ENCODE assay signal across 8 cellular contexts in the genomic region with DNA sequence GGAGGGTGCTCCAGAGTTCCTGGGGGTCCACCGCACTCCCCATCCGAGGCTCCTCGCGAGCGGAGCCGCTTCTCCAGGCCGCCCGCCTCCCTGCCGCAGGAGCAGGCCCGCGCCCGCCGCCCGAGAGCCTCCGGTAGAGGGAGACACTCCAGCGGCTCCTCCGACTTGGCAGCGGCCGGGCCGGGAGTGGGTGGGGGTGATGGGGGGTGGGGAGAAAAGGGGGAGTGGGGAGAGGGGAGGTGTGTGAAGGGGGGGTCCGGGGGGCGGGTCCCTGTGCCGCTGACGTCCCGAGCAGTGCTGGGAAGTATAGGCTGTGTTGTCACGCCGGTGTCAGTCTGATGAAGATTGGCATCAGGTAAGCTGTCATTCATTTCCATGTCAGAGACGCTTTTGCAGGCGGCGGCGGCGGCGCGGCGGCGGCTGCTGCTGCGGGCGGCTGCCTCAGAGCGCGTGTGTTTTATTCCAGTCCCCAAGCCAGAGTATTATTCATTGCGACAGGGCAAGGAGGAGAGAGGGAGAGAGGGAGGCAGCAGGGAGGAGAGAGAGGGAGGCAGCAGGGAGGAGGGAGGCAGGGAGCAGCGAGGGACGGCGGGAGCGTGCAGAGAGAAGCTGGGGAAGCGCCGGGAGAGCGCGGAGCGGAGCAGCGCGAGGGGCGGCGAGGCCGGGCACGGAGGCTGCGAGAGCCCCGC. TPM values are rescaled to one million over a fixed set of nuclear protein-coding genes. Genes with fewer than 3 reads are reported as not detected.
DNase-seq lines count a peak whose midpoint lies in the region; ATAC-seq and TF ChIP-seq lines count a peak whose summit lies in the region.

A gene with protein sequence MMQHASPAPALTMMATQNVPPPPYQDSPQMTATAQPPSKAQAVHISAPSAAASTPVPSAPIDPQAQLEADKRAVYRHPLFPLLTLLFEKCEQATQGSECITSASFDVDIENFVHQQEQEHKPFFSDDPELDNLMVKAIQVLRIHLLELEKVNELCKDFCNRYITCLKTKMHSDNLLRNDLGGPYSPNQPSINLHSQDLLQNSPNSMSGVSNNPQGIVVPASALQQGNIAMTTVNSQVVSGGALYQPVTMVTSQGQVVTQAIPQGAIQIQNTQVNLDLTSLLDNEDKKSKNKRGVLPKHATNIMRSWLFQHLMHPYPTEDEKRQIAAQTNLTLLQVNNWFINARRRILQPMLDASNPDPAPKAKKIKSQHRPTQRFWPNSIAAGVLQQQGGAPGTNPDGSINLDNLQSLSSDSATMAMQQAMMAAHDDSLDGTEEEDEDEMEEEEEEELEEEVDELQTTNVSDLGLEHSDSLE (plus strand): TSS at position 330 of the 689 bp plus-strand sequence. CDS start 186,555 bp downstream, outside the sequence.

- no peak within 1 kb of the TSS for H3K27ac ChIP-seq in CD4-positive, CD25-positive, alpha-beta regulatory T cell (ENCODE audit: insufficient read depth, low read length, poor library complexity, severe bottlenecking)
- H3K27ac ChIP-seq in HCT116 (ENCODE audit: low read depth, low read length), result no peak within 1 kb of the TSS

- H3K9me3 Mint-ChIP-seq in CD4-positive, CD25-positive, alpha-beta regulatory T cell, result peaks cover 0 to 5% (median 0%) of the 10 kb centered on the region in 7 donors
- H3K9me3 Mint-ChIP-seq in nephron, result no peaks in the 10 kb centered on the region

- ATAC-seq in CD4-positive, CD25-positive, alpha-beta regulatory T cell (ENCODE audit: low read depth in 2 of 2), result peak; percentile 55 to 87
- ATAC-seq in HCT116 (peak; percentile 89), HG02623 (IDR thresholded peaks at IDR 0.05; ENCODE audit: unreplicated experiment) (no peak)
- peak; percentile 72 for ATAC-seq in stimulated activated naive CD8-positive, alpha-beta T cell treated with anti-CD3 and anti-CD28 coated beads, Interleukin-15, Interleukin-2, amounts not matched to agents 100 U/mL and 50 U/mL, for 24 hours

- DNase-seq in CD4-positive, CD25-positive, alpha-beta regulatory T cell, result peak; percentile 26 to 50 (median 46)
- DNase-seq in HCT116 (ENCODE audit: low read depth, low spot score) (peak; percentile 3), NOMO-1 (lab: John Stamatoyannopoulos, UW; ENCODE audit: unreplicated experiment in 2 of 2) (peak; percentile 22 to 44), fibroblast of villous mesenchyme (ENCODE audit: low read depth) (peak; percentile 63)
- DNase-seq in activated T-helper 9 cell treated with anti-CD3 and anti-CD28 coated beads, Interleukin-2, amount 50 U/mL, for 16 hours (ENCODE audit: low read depth), result peak; percentile 37
- peak; percentile 78 for DNase-seq in stimulated activated naive CD8-positive, alpha-beta T cell treated with anti-CD3 and anti-CD28 coated beads, Interleukin-15, Interleukin-2, amounts not matched to agents 100 U/mL and 50 U/mL, for 24 hours

- H3K9me3 ChIP-seq in CD4-positive, CD25-positive, alpha-beta regulatory T cell (ENCODE audit: control insufficient read depth in 2 of 2, low read length in 2 of 2), result no peaks in the 10 kb centered on the region
- no peaks in the 10 kb centered on the region for H3K9me3 ChIP-seq in HCT116 (ENCODE audit: control insufficient read depth in 1 of 2, insufficient read depth in 1 of 2, low read depth in 1 of 2, low read length in 2 of 2)

- peak within 1 kb of the TSS; percentile 48 for H3K4me2 ChIP-seq in HCT116 (ENCODE audit: low read length)

- RAD21 ChIA-PET in HCT116 (lab: Charles Lee; ENCODE audit: low non-redundant PET in 1 of 2, low total read pairs in 2 of 2, uncharacterized antibody in 2 of 2, unreplicated experiment in 2 of 2), result no interaction called here

- H3K36me3 ChIP-seq in CD4-positive, CD25-positive, alpha-beta regulatory T cell (ENCODE audit: control insufficient read depth, insufficient read depth, low read length), result no peaks in the 10 kb centered on the region
- no peaks in the 10 kb centered on the region for H3K36me3 ChIP-seq in HCT116 (ENCODE audit: control insufficient read depth in 1 of 2, insufficient read depth in 2 of 2, low read length in 2 of 2)

- no peaks in the 10 kb centered on the region for H4K20me1 ChIP-seq in HCT116 (ENCODE audit: insufficient read depth)

- no TSS peak for BruUV-seq in HCT116 (replicated peaks; lab: Mats Ljungman, UMichigan)

- no peak for TF ChIP-seq RAD21 in HCT116 (IDR thresholded peaks at IDR 0.05; ENCODE audit: low read depth)

- peaks cover 22% of the 10 kb centered on the region for H3K4me1 ChIP-seq in CD4-positive, CD25-positive, alpha-beta regulatory T cell (ENCODE audit: control insufficient read depth, insufficient read depth, low read length, poor library complexity, severe bottlenecking)
- no peaks in the 10 kb centered on the region for H3K4me1 ChIP-seq in HCT116 (ENCODE audit: control insufficient read depth in 1 of 2, insufficient read depth in 2 of 2, low read length in 2 of 2)

- peak within 1 kb of the TSS; percentile 35 for H2AFZ ChIP-seq in HCT116 (ENCODE audit: low read depth, low read length, poor library complexity, severe bottlenecking)

- H3K4me1 Mint-ChIP-seq in CD4-positive, CD25-positive, alpha-beta regulatory T cell, result peaks cover 0 to 21% (median 12%) of the 10 kb centered on the region in 4 donors
- peaks cover 56% of the 10 kb centered on the region for H3K4me1 Mint-ChIP-seq in nephron

- CTCF ChIA-PET in HCT116 (lab: Charles Lee), result no interaction called here

- no peak within 1 kb of the TSS for H3K9ac ChIP-seq in HCT116 (ENCODE audit: low read length)

- POLR2A ChIA-PET in HCT116 (lab: Charles Lee), result no interaction called here

- no peaks in the 10 kb centered on the region for H3K36me3 Mint-ChIP-seq in CD4-positive, CD25-positive, alpha-beta regulatory T cell
- H3K36me3 Mint-ChIP-seq in nephron (ENCODE audit: low read depth), result no peaks in the 10 kb centered on the region

- no peak within 1 kb of the TSS for H3K4me3 ChIP-seq in CD4-positive, CD25-positive, alpha-beta regulatory T cell (ENCODE audit: low read depth, low read length)
- H3K4me3 ChIP-seq in HCT116 (replicated peaks in 1 of 2; ENCODE audit: low read depth in 1 of 2, low read length in 2 of 2) (peak within 1 kb of the TSS in 1 of 2 experiments; percentile 11; a peak in 1 of 4 replicates), fibroblast of villous mesenchyme (ENCODE audit: low read depth, low read length) (peak within 1 kb of the TSS; percentile 65)

- TF ChIP-seq POLR2A in HCT116 (IDR thresholded peaks at IDR 0.05; ENCODE audit: borderline replicate concordance, extremely low read depth, insufficient read depth, insufficient read length), result no peak

- peak; percentile 18 to 42 (median 26); a peak in 4 of 6 replicates for TF ChIP-seq CTCF in HCT116 (IDR thresholded peaks at IDR 0.05 in 2 of 3, conservative IDR thresholded peaks at IDR 0.05 in 1 of 3; ENCODE audit: borderline replicate concordance in 1 of 3, insufficient read depth in 1 of 3, low read depth in 2 of 3, low read length in 2 of 3)
- TF ChIP-seq CTCF in fibroblast of villous mesenchyme (IDR thresholded peaks at IDR 0.05; ENCODE audit: insufficient read depth, low read depth, low read length), result peak; percentile 52
- peak; percentile 73 to 76 (median 73) for TF ChIP-seq CTCF in nephron (IDR thresholded peaks at IDR 0.05; ENCODE audit: unreplicated experiment in 3 of 3)

- intact Hi-C loops in HCT116 (cut with micrococcal nuclease), result loop anchor here (5.0 kb wide), 1 partner anchor 183 kb away; no protein-coding TSS in a partner anchor

- no peak within 1 kb of the TSS for H3K27ac Mint-ChIP-seq in CD4-positive, CD25-positive, alpha-beta regulatory T cell
- H3K27ac Mint-ChIP-seq in nephron, result peak within 1 kb of the TSS; percentile 99

- no peaks in the 10 kb centered on the region for H3K79me2 ChIP-seq in HCT116 (ENCODE audit: insufficient read depth, low read length)

- H3K4me3 Mint-ChIP-seq in CD4-positive, CD25-positive, alpha-beta regulatory T cell, result peak within 1 kb of the TSS; percentile 88 to 96 (median 92)
- H3K4me3 Mint-ChIP-seq in nephron, result peak within 1 kb of the TSS; percentile 98

- peaks cover 37% of the 10 kb centered on the region for H3K27me3 ChIP-seq in CD4-positive, CD25-positive, alpha-beta regulatory T cell (ENCODE audit: control insufficient read depth, insufficient read depth, low read length)
- no peaks in the 10 kb centered on the region for H3K27me3 ChIP-seq in HCT116 (ENCODE audit: insufficient read depth, low read length)

- peaks cover 87% of the 10 kb centered on the region for H3K27me3 Mint-ChIP-seq in CD4-positive, CD25-positive, alpha-beta regulatory T cell
- H3K27me3 Mint-ChIP-seq in nephron (ENCODE audit: low read depth), result peaks cover 9% of the 10 kb centered on the region

- H3K9me2 ChIP-seq in HCT116 (ENCODE audit: insufficient read depth), result no peaks in the 10 kb centered on the region

TF ChIP-seq in HCT116, 20 proteins besides CTCF, POLR2A, EP300 and RAD21 (continues in another document):
- TF ChIP-seq ZNF274 (IDR thresholded peaks at IDR 0.05; ENCODE audit: low read depth, low read length) (no peak), MAX (IDR thresholded peaks at IDR 0.05) (no peak), ZFX (IDR thresholded peaks at IDR 0.05) (no peak), SP1 (IDR thresholded peaks at IDR 0.05; ENCODE audit: low read depth) (no peak), CBX3 (IDR thresholded peaks at IDR 0.05; ENCODE audit: low read depth) (no peak)
- TF ChIP-seq, protein P1, sequence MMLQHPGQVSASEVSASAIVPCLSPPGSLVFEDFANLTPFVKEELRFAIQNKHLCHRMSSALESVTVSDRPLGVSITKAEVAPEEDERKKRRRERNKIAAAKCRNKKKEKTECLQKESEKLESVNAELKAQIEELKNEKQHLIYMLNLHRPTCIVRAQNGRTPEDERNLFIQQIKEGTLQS (IDR thresholded peaks at IDR 0.05), result no peak

RNA-seq across cellular contexts. Expression of the gene that starts here (rescaled TPM):
- not detected for total RNA-seq in CD4-positive, CD25-positive, alpha-beta regulatory T cell
- not detected for polyA plus RNA-seq in CD4-positive, CD25-positive, alpha-beta regulatory T cell
- total RNA-seq in HCT116 (2021; ENCODE audit: unreplicated experiment), result 0.20 TPM
- polyA plus RNA-seq in HCT116 (2012), result 0.02 and 0.05 TPM in 2 replicates
- total RNA-seq in fibroblast of villous mesenchyme, result 0.86 and 2.9 TPM in 2 replicates

Comparison
In these comparisons a context has a peak if more than half of its experiments do, and no peak if none do; other contexts are left out.
1. Peak in DNase-seq and ATAC-seq in CD4-positive, CD25-positive, alpha-beta regulatory T cell; RNA of the gene not detected or under 1 TPM.
2. Peak in DNase-seq, ATAC-seq and H3K4me2 ChIP-seq in HCT116; RNA of the gene not detected or under 1 TPM.
3. DNase-seq: peak in every context shown above with its lines; median percentile 78 in stimulated activated naive CD8-positive, alpha-beta T cell treated with anti-CD3 and anti-CD28 coated beads, Interleukin-15, Interleukin-2, amounts not matched to agents 100 U/mL and 50 U/mL, for 24 hours; 63 in fibroblast of villous mesenchyme; 46 in CD4-positive, CD25-positive, alpha-beta regulatory T cell; 37 in activated T-helper 9 cell treated with anti-CD3 and anti-CD28 coated beads, Interleukin-2, amount 50 U/mL, for 16 hours; 33 in NOMO-1; 3 in HCT116.
4. H3K27ac Mint-ChIP-seq: peak in nephron (3 of 3); none in CD4-positive, CD25-positive, alpha-beta regulatory T cell (0 of 3).
5. Peak in every context shown above with its lines, with median percentiles within 50 percentile points of each other: CTCF ChIP-seq.